1 cellular context compared by ENCODE assay signal in the genomic region with DNA sequence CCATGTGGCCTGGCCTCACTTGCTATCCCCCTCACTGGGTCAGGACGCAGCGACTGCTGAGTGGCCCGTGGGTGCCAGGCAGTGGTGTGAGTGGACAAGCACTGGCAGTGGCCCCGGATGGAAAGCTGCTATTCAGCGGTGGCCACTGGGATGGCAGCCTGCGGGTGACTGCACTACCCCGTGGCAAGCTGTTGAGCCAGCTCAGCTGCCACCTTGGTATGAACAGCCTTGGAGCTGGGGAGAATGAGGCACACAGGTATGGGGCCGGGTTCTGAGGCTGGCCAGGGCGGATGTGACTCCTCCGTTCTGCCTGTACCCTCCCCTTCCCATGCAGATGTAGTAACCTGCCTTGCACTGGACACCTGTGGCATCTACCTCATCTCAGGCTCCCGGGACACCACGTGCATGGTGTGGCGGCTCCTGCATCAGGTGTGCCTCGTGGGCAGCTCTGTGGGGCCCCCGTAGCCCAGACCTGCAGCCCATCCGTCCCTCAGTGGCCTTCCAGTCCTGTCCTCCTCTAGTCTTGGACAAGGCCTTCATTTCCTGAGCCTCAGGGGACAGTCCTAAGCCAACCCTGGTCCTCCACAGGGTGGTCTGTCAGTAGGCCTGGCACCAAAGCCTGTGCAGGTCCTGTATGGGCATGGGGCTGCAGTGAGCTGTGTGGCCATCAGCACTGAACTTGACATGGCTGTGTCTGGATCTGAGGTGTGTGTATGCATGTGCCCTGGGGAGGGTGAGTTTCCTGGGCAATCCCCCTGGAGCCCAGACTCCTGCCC.
TF ChIP-seq lines count a peak whose summit lies in the region.

No MANE protein-coding gene starts in this region.

TF ChIP-seq in HEK293, 187 proteins besides CTCF, POLR2A, EP300 and RAD21 (continued from another document):
- TF ChIP-seq ZNF341 (tag by site-specific recombination; IDR thresholded peaks at IDR 0.05; ENCODE audit: low read depth): no peak
- TF ChIP-seq SCRT1 (tag by site-specific recombination; IDR thresholded peaks at IDR 0.05; ENCODE audit: borderline replicate concordance): peak; percentile 50; the same call in 1 of the 2 replicates
- no peak for TF ChIP-seq ZFP69B (tag by site-specific recombination; IDR thresholded peaks at IDR 0.05)
- peak; percentile 82 for TF ChIP-seq SCRT2 (tag by site-specific recombination; IDR thresholded peaks at IDR 0.05)
